In genomic region chr7:132558815-132559214, GRCh38 we compare ENCODE assay signal across 24 cellular contexts. TPM values are rescaled to one million over a fixed set of nuclear protein-coding genes. Genes with fewer than 3 reads are reported as not detected.
"Had no signal": no experiment of that assay in that cellular context is flagged by ENCODE, and none has a peak within 500 bp of the region (broad histone marks: within the 10 kb centered on the region; RNA-seq: fewer than 3 reads in every experiment).

No MANE protein-coding gene starts in this region.

- H3K9me3 ChIP-seq: Peyer's patch had no signal

- H3K9me3 Mint-ChIP-seq: activated naive CD8-positive, alpha-beta T cell treated with anti-CD3 and anti-CD28 coated beads for 36 hours; activated T-cell treated with anti-CD3 and anti-CD28 coated beads, Interleukin-2, amount 50 U/mL, for 4 hours; IgD-negative memory B cell had no signal

- H3K27ac Mint-ChIP-seq: activated naive CD4-positive, alpha-beta T cell treated with anti-CD3 and anti-CD28 coated beads for 36 hours; activated naive CD8-positive, alpha-beta T cell treated with anti-CD3 and anti-CD28 coated beads for 36 hours; IgD-negative memory B cell; T-cell had no signal

- ATAC-seq: activated CD4-positive, CD25-positive, alpha-beta regulatory T cell treated with anti-CD3 and anti-CD28 coated beads, Interleukin-2, amount 50 U/mL, for 24 hours; activated T-cell treated with anti-CD3 and anti-CD28 coated beads, Interleukin-2, amount 50 U/mL, for 4 hours; T-cell had no signal

- H3K36me3 Mint-ChIP-seq: activated naive CD8-positive, alpha-beta T cell treated with anti-CD3 and anti-CD28 coated beads for 36 hours; IgD-negative memory B cell had no signal

- DNase-seq: activated CD4-positive, alpha-beta T cell treated with anti-CD3 and anti-CD28 coated beads for 48 hours; activated CD4-positive, alpha-beta T cell treated with anti-CD3 and anti-CD28 coated beads, Interleukin-2, amount 50 U/mL, for 4 hours; activated CD8-positive, alpha-beta memory T cell treated with anti-CD3 and anti-CD28 coated beads for 24 hours; activated effector memory CD4-positive, alpha-beta T cell treated with anti-CD3 and anti-CD28 coated beads, Interleukin-2, amount 50 U/mL, for 16 hours; activated naive CD4-positive, alpha-beta T cell treated with anti-CD3 and anti-CD28 coated beads for 36 hours; activated naive CD8-positive, alpha-beta T cell treated with anti-CD3 and anti-CD28 coated beads for 36 hours; activated T-cell treated with anti-CD3 and anti-CD28 coated beads, Interleukin-2, amount 50 U/mL, for 4 hours; anterior cingulate cortex; cerebellar nuclear complex; KG1; NCI-H1092 treated with DMSO at 0.1 percent for 48 hours; NCI-H1417 treated with DMSO at 0.1 percent for 48 hours; NCI-H1694 treated with DMSO at 0.1 percent for 48 hours; NCI-H2081; NCI-H510A treated with DMSO at 0.1 percent for 48 hours; NCI-H69; NK-92 treated with Interleukin-12 subunit alpha and Interleukin-12 subunit beta, amount 100 ng/mL, for 24 hours; Peyer's patch; SHP77 treated with DMSO at 0.1 percent for 48 hours; T-cell had no signal

- H3K4me3 Mint-ChIP-seq: activated naive CD4-positive, alpha-beta T cell treated with anti-CD3 and anti-CD28 coated beads for 36 hours; activated naive CD8-positive, alpha-beta T cell treated with anti-CD3 and anti-CD28 coated beads for 36 hours; activated T-cell treated with anti-CD3 and anti-CD28 coated beads, Interleukin-2, amount 50 U/mL, for 4 hours; IgD-negative memory B cell; T-cell had no signal

- H3K27me3 Mint-ChIP-seq: T-cell had no signal

- H3K27me3 ChIP-seq: Peyer's patch had no signal

- H3K4me1 ChIP-seq: Peyer's patch had no signal

- H3K4me3 ChIP-seq: Peyer's patch had no signal

- H3K27ac ChIP-seq: Peyer's patch, VCaP had no signal

- H3K4me1 Mint-ChIP-seq: IgD-negative memory B cell had no signal

- H3K36me3 ChIP-seq: Peyer's patch had no signal

RNA-seq across cellular contexts. Expression of gene PLXNA4, which starts 17.5 kb away (rescaled TPM):
- total RNA-seq: LHCN-M2 had no signal
- polyA plus RNA-seq: IgD-negative memory B cell had no signal
